9 cellular contexts compared by ENCODE assay signal in genomic region chrX:133670394-133670793, GRCh38.
DNase-seq lines count a peak whose midpoint lies in the region; ATAC-seq and TF ChIP-seq lines count a peak whose summit lies in the region.
"Had no signal": no experiment of that assay in that cellular context is flagged by ENCODE, and none has a peak within 500 bp of the region (broad histone marks: within the 10 kb centered on the region; RNA-seq: fewer than 3 reads in every experiment).

No MANE protein-coding gene starts in this region.

- H3K4me3 ChIP-seq in HEK293 (ENCODE audit: low read depth, low read length) (no peak overlapping the region), RWPE2 (ENCODE audit: severe bottlenecking) (no peak overlapping the region), foreskin fibroblast (ENCODE audit: low read depth in 1 of 2, low read length in 2 of 2) (no peak overlapping the region), psoas muscle (no peak overlapping the region)

- DNase-seq in CD1c-positive myeloid dendritic cell (ENCODE audit: extremely low spot score) (peak; percentile 59), RWPE2 (ENCODE audit: low spot score) (no peak), foreskin fibroblast (peak in 1 of 2 donors; percentile 64), psoas muscle (no peak), GM19240 (ENCODE audit: insufficient read length, low spot score) (no peak), HPDE6-E6E7 (ENCODE audit: extremely low spot score) (no peak)

- POLR2A ChIA-PET in HEK293 (lab: Yijun Ruan, JAX), result no interaction called here

- TF ChIP-seq CTCF in HEK293 (tag by site-specific recombination; IDR thresholded peaks at IDR 0.05) (peak; percentile 65), RWPE2 (IDR thresholded peaks at IDR 0.05; ENCODE audit: poor library complexity, severe bottlenecking) (peak; percentile 74), foreskin fibroblast (IDR thresholded peaks at IDR 0.05; ENCODE audit: low read depth, low read length) (peak; percentile 40), psoas muscle (IDR thresholded peaks at IDR 0.05) (peak; percentile 79)

- H3K27ac ChIP-seq in HEK293 (ENCODE audit: extremely low read depth, low read depth, low read length) (no peak overlapping the region), RWPE2 (ENCODE audit: poor library complexity, severe bottlenecking) (no peak overlapping the region), psoas muscle (no peak overlapping the region)
- H3K27ac ChIP-seq: epithelial cell of prostate had no signal

- H3K36me3 ChIP-seq in HEK293 (ENCODE audit: control insufficient read depth in 2 of 2, insufficient read depth in 1 of 2, low read length in 2 of 2), result no peaks in the 10 kb centered on the region
- H3K36me3 ChIP-seq in RWPE2 (ENCODE audit: low read depth), result no peaks in the 10 kb centered on the region
- no peaks in the 10 kb centered on the region for H3K36me3 ChIP-seq in psoas muscle (ENCODE audit: insufficient read depth in 1 of 2, low read depth in 1 of 2)

- intact Hi-C loops in psoas muscle (cut with DNase I), result loop anchor here (2.0 to 10.0 kb wide), 4 partner anchors 202 to 706 kb away; no protein-coding TSS in a partner anchor

- CTCF ChIA-PET in HEK293 (lab: Yijun Ruan, JAX), result interaction anchor here (0.5 to 2.9 kb wide), 47 partner anchors 9 to 1444 kb away, joined by 3 to 27 read pairs (median 3); no protein-coding TSS in a partner anchor

- H3K4me1 ChIP-seq in HEK293 (ENCODE audit: control insufficient read depth, insufficient read depth, low read length) (no peaks in the 10 kb centered on the region), RWPE2 (ENCODE audit: insufficient read depth, poor library complexity, severe bottlenecking) (peaks cover 3% of the 10 kb centered on the region), psoas muscle (no peaks in the 10 kb centered on the region)

- H3K27me3 ChIP-seq in RWPE2 (ENCODE audit: insufficient read depth, poor library complexity, severe bottlenecking), result no peaks in the 10 kb centered on the region
- H3K27me3 ChIP-seq in psoas muscle (ENCODE audit: insufficient read depth in 3 of 3, low read length in 2 of 3), result no peaks in the 10 kb centered on the region

- 2 to 3% (median 3%) methylated on average over 4 of the region's 4 CpGs for WGBS in psoas muscle, 3 donors

- H3K9me3 ChIP-seq in HEK293 (ENCODE audit: control insufficient read depth, insufficient read depth, low read depth, low read length) (no peaks in the 10 kb centered on the region), RWPE2 (ENCODE audit: severe bottlenecking) (no peaks in the 10 kb centered on the region), psoas muscle (no peaks in the 10 kb centered on the region)

- ATAC-seq in RWPE2 (ENCODE audit: low read depth) (0 out of 3 replicates have a peak, but pooled peaks have one; percentile 21), psoas muscle (peak in 3 of 4 donors; percentile 56 to 64 (median 60)), GM18502 (IDR thresholded peaks at IDR 0.05; ENCODE audit: poor library complexity, unreplicated experiment) (no peak)

TF ChIP-seq in HEK293, 187 proteins besides CTCF, POLR2A, EP300 and RAD21:
- TF ChIP-seq ZNF704 (tag by site-specific recombination; IDR thresholded peaks at IDR 0.05) (no peak), ZNF654 (tag by site-specific recombination; IDR thresholded peaks at IDR 0.05; ENCODE audit: low read depth) (peak; percentile 99), GFI1B (tag by site-specific recombination; IDR thresholded peaks at IDR 0.05) (0 out of 2 replicates have a peak, but pooled peaks have one; percentile 8), ZSCAN30 (tag by site-specific recombination; IDR thresholded peaks at IDR 0.05) (peak; percentile 52; the same call in 1 of the 2 replicates), ZNF830 (tag by site-specific recombination; IDR thresholded peaks at IDR 0.05; ENCODE audit: low read depth) (no peak)
